Comparison of ENCODE assay signal across 10 cellular contexts in genomic region chr9:92146610-92147009, GRCh38. TPM values are rescaled to one million over a fixed set of nuclear protein-coding genes. Genes with fewer than 3 reads are reported as not detected.
DNase-seq lines count a peak whose midpoint lies in the region; ATAC-seq and TF ChIP-seq lines count a peak whose summit lies in the region.
"Had no signal": no experiment of that assay in that cellular context is flagged by ENCODE, and none has a peak within 500 bp of the region (broad histone marks: within the 10 kb centered on the region; RNA-seq: fewer than 3 reads in every experiment).

No MANE protein-coding gene starts in this region.

- POLR2A ChIA-PET in activated CD4-positive, alpha-beta T cell treated with anti-CD3 and anti-CD28 coated beads, Interleukin-2, amount 10 ng/mL, durations not matched to agents 7 days and 5 days (lab: Charles Lee): no interaction called here

- H3K36me3 ChIP-seq in lower lobe of right lung (no peaks in the 10 kb centered on the region), uterus (no peaks in the 10 kb centered on the region)

- TF ChIP-seq CTCF in cardiac fibroblast (IDR thresholded peaks at IDR 0.05; ENCODE audit: low read depth, low read length): no peak
- TF ChIP-seq CTCF in lower lobe of right lung (IDR thresholded peaks at IDR 0.05): no peak
- no peak for TF ChIP-seq CTCF in uterus (IDR thresholded peaks at IDR 0.05)
- TF ChIP-seq CTCF in GM20000 (IDR thresholded peaks at IDR 0.05; ENCODE audit: extremely low read depth, missing control alignments): no peak

- peaks cover 10% of the 10 kb centered on the region for H3K27me3 ChIP-seq in lower lobe of right lung (ENCODE audit: low read depth)
- H3K27me3 ChIP-seq in uterus: no peaks in the 10 kb centered on the region

- no peak for DNase-seq in activated CD4-positive, alpha-beta T cell treated with anti-CD3 and anti-CD28 coated beads, Interleukin-2, amount 10 ng/mL, durations not matched to agents 7 days and 5 days
- no peak for DNase-seq in activated CD4-positive, alpha-beta T cell treated with anti-CD3 and anti-CD28 coated beads, Interleukin-2, amount 50 U/mL, for 48 hours
- DNase-seq in cardiac fibroblast (ENCODE audit: low read depth in 2 of 2): peak; percentile 59
- DNase-seq in lower lobe of right lung: no peak
- DNase-seq in uterus: peak in 1 of 2 donors; percentile 43
- no peak for DNase-seq in GM20000 (ENCODE audit: low spot score)
- DNase-seq in stimulated activated naive CD8-positive, alpha-beta T cell treated with anti-CD3 and anti-CD28 coated beads, Interleukin-15, Interleukin-2, amounts not matched to agents 100 U/mL and 50 U/mL, for 24 hours: no peak
- DNase-seq: effector CD4-positive, alpha-beta T cell; MM.1S had no signal

- intact Hi-C loops in lower lobe of right lung (cut with DNase I) (no loop called here), uterus (cut with DNase I; ENCODE audit: low total_unique reads) (no loop called here)

- CTCF ChIA-PET in activated CD4-positive, alpha-beta T cell treated with anti-CD3 and anti-CD28 coated beads, Interleukin-2, amount 10 ng/mL, durations not matched to agents 7 days and 5 days (lab: Charles Lee): interaction anchor here (2.5 kb wide), 1 partner anchor 8 kb away, joined by 11 read pairs; no protein-coding TSS in a partner anchor

- peaks cover 2% of the 10 kb centered on the region for H3K36me3 Mint-ChIP-seq in activated CD4-positive, alpha-beta T cell treated with anti-CD3 and anti-CD28 coated beads, Interleukin-2, amount 10 ng/mL, durations not matched to agents 7 days and 5 days (ENCODE audit: low read depth)

- H3K4me3 Mint-ChIP-seq in activated CD4-positive, alpha-beta T cell treated with anti-CD3 and anti-CD28 coated beads, Interleukin-2, amount 10 ng/mL, durations not matched to agents 7 days and 5 days: no peak overlapping the region

- ATAC-seq in lower lobe of right lung: peak; percentile 46 to 54
- no peak for ATAC-seq in HG02840 (IDR thresholded peaks at IDR 0.05; ENCODE audit: low FRiP score, unreplicated experiment)
- ATAC-seq in stimulated activated naive CD8-positive, alpha-beta T cell treated with anti-CD3 and anti-CD28 coated beads, Interleukin-15, Interleukin-2, amounts not matched to agents 100 U/mL and 50 U/mL, for 24 hours: no peak

- H3K27ac ChIP-seq in lower lobe of right lung (peak overlapping the region; percentile 72), uterus (peak overlapping the region; percentile 87)

- peaks cover 27% of the 10 kb centered on the region for H3K27me3 Mint-ChIP-seq in activated CD4-positive, alpha-beta T cell treated with anti-CD3 and anti-CD28 coated beads, Interleukin-2, amount 10 ng/mL, durations not matched to agents 7 days and 5 days

- peaks cover 14% of the 10 kb centered on the region for H3K4me1 ChIP-seq in lower lobe of right lung
- H3K4me1 ChIP-seq in uterus: no peaks in the 10 kb centered on the region

- H3K4me3 ChIP-seq in cardiac fibroblast (replicated peaks in 1 of 2; ENCODE audit: low read depth in 2 of 2, low read length in 2 of 2): no peak overlapping the region
- H3K4me3 ChIP-seq in lower lobe of right lung: peak overlapping the region; percentile 13
- no peak overlapping the region for H3K4me3 ChIP-seq in uterus

- H3K4me1 Mint-ChIP-seq in activated CD4-positive, alpha-beta T cell treated with anti-CD3 and anti-CD28 coated beads, Interleukin-2, amount 10 ng/mL, durations not matched to agents 7 days and 5 days: peaks cover 19% of the 10 kb centered on the region

- no peaks in the 10 kb centered on the region for H3K9me3 ChIP-seq in lower lobe of right lung
- no peaks in the 10 kb centered on the region for H3K9me3 ChIP-seq in uterus

- H3K27ac Mint-ChIP-seq in activated CD4-positive, alpha-beta T cell treated with anti-CD3 and anti-CD28 coated beads, Interleukin-2, amount 10 ng/mL, durations not matched to agents 7 days and 5 days: peak overlapping the region; percentile 64

- H3K9me3 Mint-ChIP-seq in activated CD4-positive, alpha-beta T cell treated with anti-CD3 and anti-CD28 coated beads, Interleukin-2, amount 10 ng/mL, durations not matched to agents 7 days and 5 days: no peaks in the 10 kb centered on the region

- TF ChIP-seq POLR2A in uterus (IDR thresholded peaks at IDR 0.05): no peak

RNA-seq across cellular contexts. Expression of gene SPTLC1, which starts 31.4 kb away (rescaled TPM):
- 10 to 100 TPM; 51.2 to 59.2 TPM for total RNA-seq in activated CD4-positive, alpha-beta T cell treated with anti-CD3 and anti-CD28 coated beads, Interleukin-2, amount 10 ng/mL, durations not matched to agents 7 days and 5 days
- total RNA-seq in lower lobe of right lung (65.4 TPM), uterus (100 to 1,000 TPM in 1 of 4 donors, 10 to 100 TPM in 3; 42.9 to 153 (median 70.8) TPM)

Comparison
In these comparisons a context has a peak if more than half of its experiments do, and no peak if none do; other contexts are left out.
1. DNase-seq: peak in cardiac fibroblast (2 of 2); none in activated CD4-positive, alpha-beta T cell treated with anti-CD3 and anti-CD28 coated beads, Interleukin-2, amount 10 ng/mL, durations not matched to agents 7 days and 5 days (single experiment), activated CD4-positive, alpha-beta T cell treated with anti-CD3 and anti-CD28 coated beads, Interleukin-2, amount 50 U/mL, for 48 hours (0 of 2), lower lobe of right lung (single experiment), GM20000 (single experiment) and stimulated activated naive CD8-positive, alpha-beta T cell treated with anti-CD3 and anti-CD28 coated beads, Interleukin-15, Interleukin-2, amounts not matched to agents 100 U/mL and 50 U/mL, for 24 hours (single experiment).
2. ATAC-seq: peak in lower lobe of right lung (2 of 2); none in HG02840 (single experiment) and stimulated activated naive CD8-positive, alpha-beta T cell treated with anti-CD3 and anti-CD28 coated beads, Interleukin-15, Interleukin-2, amounts not matched to agents 100 U/mL and 50 U/mL, for 24 hours (single experiment).